Comparison of ENCODE assay signal across 18 cellular contexts in the genomic region with DNA sequence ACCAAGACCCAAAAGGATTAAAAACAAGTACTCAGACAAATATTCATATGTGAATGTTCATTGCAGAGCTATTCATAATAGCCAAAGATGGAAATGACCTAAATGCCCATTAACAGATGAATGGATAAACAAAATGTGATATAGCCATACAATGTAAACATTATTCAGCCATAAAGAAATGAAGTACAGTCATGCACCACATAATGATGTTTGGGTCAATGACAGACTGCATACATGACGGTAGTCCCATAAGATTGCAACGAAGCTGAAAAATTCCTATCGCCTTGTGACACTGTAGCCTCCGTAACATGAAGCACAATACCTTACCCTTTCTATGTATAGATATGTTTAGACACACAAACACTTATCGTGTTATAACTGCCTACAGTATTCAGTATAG.
DNase-seq lines count a peak whose midpoint lies in the region; ATAC-seq, FAIRE-seq and TF ChIP-seq lines count a peak whose summit lies in the region.
"Had no signal": no experiment of that assay in that cellular context is flagged by ENCODE, and none has a peak within 500 bp of the region (broad histone marks: within the 10 kb centered on the region; RNA-seq: fewer than 3 reads in every experiment).

No MANE protein-coding gene starts in this region.

- in situ Hi-C loops in gastrocnemius medialis (cut with MboI; ENCODE audit: low sequenced_read_pairs in 4 of 4), result loop anchor here in 1 of 4 donors (25.0 kb wide), 2 partner anchors 248 to 577 kb away; no protein-coding TSS in a partner anchor

- H3K4me3 ChIP-seq in left ventricle myocardium inferior (no peak overlapping the region), kidney (ENCODE audit: low read length in 2 of 2) (no peak overlapping the region), gastrocnemius medialis (no peak overlapping the region)
- H3K4me3 ChIP-seq: BLaER1, GM23338 had no signal

- TF ChIP-seq POLR2A in gastrocnemius medialis (IDR thresholded peaks at IDR 0.05), result no peak

- H3K9me3 ChIP-seq in left ventricle myocardium inferior (replicated peaks), result peaks cover 8% of the 10 kb centered on the region
- H3K9me3 ChIP-seq in kidney (ENCODE audit: control insufficient read depth in 1 of 2, low read length in 2 of 2), result no peaks in the 10 kb centered on the region
- H3K9me3 ChIP-seq in gastrocnemius medialis, result peaks cover 0 to 5% (median 0%) of the 10 kb centered on the region in 3 donors

- no peak for FAIRE-seq in kidney (lab: Jason Lieb, UNC)
- FAIRE-seq: G401.6, GM12892 had no signal

- intact Hi-C loops in left ventricle myocardium inferior (cut with micrococcal nuclease) (loop anchor here (10.0 kb wide), 1 partner anchor 65 kb away; no protein-coding TSS in a partner anchor), left ventricle myocardium superior (cut with micrococcal nuclease) (no loop called here), kidney (cut with DNase I) (no loop called here), gastrocnemius medialis (cut with DNase I; ENCODE audit: low total_unique reads) (no loop called here)

- H3K9ac ChIP-seq in kidney (ENCODE audit: low read length in 2 of 2), result peak overlapping the region in 1 of 2 donors; percentile 5
- H3K9ac ChIP-seq: BLaER1 had no signal

- H3K36me3 ChIP-seq in left ventricle myocardium inferior (peaks cover 42% of the 10 kb centered on the region), kidney (ENCODE audit: control insufficient read depth in 1 of 2, insufficient read depth in 2 of 2, low read length in 2 of 2) (peaks cover 0 to 4% of the 10 kb centered on the region in 2 donors), gastrocnemius medialis (no peaks in the 10 kb centered on the region)
- H3K36me3 ChIP-seq: BLaER1 had no signal

- no peak for DNase-seq in left ventricle myocardium inferior
- DNase-seq in left ventricle myocardium superior, result no peak
- DNase-seq in kidney, result no peak
- DNase-seq in gastrocnemius medialis, result no peak
- no peak for DNase-seq in HT-29 (ENCODE audit: low spot score)
- DNase-seq: Caco-2; CD4-positive, CD25-positive, alpha-beta regulatory T cell; CD8-positive, alpha-beta T cell; DMS153; DND-41; H9 had no signal

- no peak for ATAC-seq in left ventricle myocardium superior
- no peak for ATAC-seq in gastrocnemius medialis
- no peak for ATAC-seq in HG02973 (IDR thresholded peaks at IDR 0.05; ENCODE audit: unreplicated experiment)
- ATAC-seq: CD8-positive, alpha-beta T cell; GM23338; HCT116 had no signal

- H3K27me3 ChIP-seq in left ventricle myocardium inferior (ENCODE audit: low read depth), result no peaks in the 10 kb centered on the region
- H3K27me3 ChIP-seq in gastrocnemius medialis, result no peaks in the 10 kb centered on the region
- H3K27me3 ChIP-seq: BLaER1 had no signal

- H3K4me1 ChIP-seq in left ventricle myocardium inferior (peaks cover 99% of the 10 kb centered on the region), kidney (ENCODE audit: control insufficient read depth in 1 of 2, insufficient read depth in 1 of 2, low read depth in 1 of 2, low read length in 2 of 2) (peaks cover 3 to 27% of the 10 kb centered on the region in 2 donors), gastrocnemius medialis (peaks cover 6 to 33% of the 10 kb centered on the region in 2 donors)
- H3K4me1 ChIP-seq: BLaER1, Caco-2 had no signal

- peak overlapping the region; percentile 43 for H3K27ac ChIP-seq in left ventricle myocardium inferior (replicated peaks)
- H3K27ac ChIP-seq in kidney (ENCODE audit: low read depth in 2 of 2, low read length in 2 of 2), result peak overlapping the region; percentile 54 to 82
- peak overlapping the region; percentile 2 to 81 (median 58) for H3K27ac ChIP-seq in gastrocnemius medialis
- H3K27ac ChIP-seq: BLaER1, C4-2B had no signal

- TF ChIP-seq CTCF in left ventricle myocardium inferior (IDR thresholded peaks at IDR 0.05; ENCODE audit: borderline replicate concordance) (no peak), kidney (IDR thresholded peaks at IDR 0.05; ENCODE audit: borderline replicate concordance, extremely low read depth, insufficient read depth) (no peak), gastrocnemius medialis (IDR thresholded peaks at IDR 0.05 in 4 of 5, conservative IDR thresholded peaks at IDR 0.05 in 1 of 5) (no peak)
